In genomic region chr6:65638047-65638831, GRCh38 we compare ENCODE assay signal across 12 cellular contexts.
DNase-seq lines count a peak whose midpoint lies in the region; ATAC-seq and TF ChIP-seq lines count a peak whose summit lies in the region.
"Had no signal": no experiment of that assay in that cellular context is flagged by ENCODE, and none has a peak within 500 bp of the region (broad histone marks: within the 10 kb centered on the region; RNA-seq: fewer than 3 reads in every experiment).

No MANE protein-coding gene starts in this region.

- H3K36me3 Mint-ChIP-seq in Calu3 (ENCODE audit: insufficient read depth, unreplicated experiment), result no peaks in the 10 kb centered on the region

- H3K4me3 Mint-ChIP-seq in Calu3 (ENCODE audit: low read depth, unreplicated experiment), result no peak overlapping the region
- H3K4me3 Mint-ChIP-seq: T-helper 17 cell had no signal

- CTCF ChIA-PET in Calu3 (lab: Charles Lee), result no interaction called here

- H3K4me3 ChIP-seq in GM12865 (ENCODE audit: low read depth, low read length) (no peak overlapping the region), mucosa of descending colon (no peak overlapping the region)
- H3K4me3 ChIP-seq: dorsolateral prefrontal cortex had no signal

- ATAC-seq in mucosa of descending colon, result peak; percentile 58
- no peak for ATAC-seq in GM19452 (IDR thresholded peaks at IDR 0.05; ENCODE audit: unreplicated experiment)
- ATAC-seq: T-helper 17 cell had no signal

- intact Hi-C loops in mucosa of descending colon (cut with DNase I, micrococcal nuclease), result no loop called here
- intact Hi-C loops in Calu3 (cut with micrococcal nuclease; ENCODE audit: unreplicated experiment), result no loop called here

- H3K27ac Mint-ChIP-seq in Calu3 (ENCODE audit: unreplicated experiment), result no peak overlapping the region
- H3K27ac Mint-ChIP-seq: T-helper 17 cell had no signal

- peaks cover 8% of the 10 kb centered on the region for H3K9me3 Mint-ChIP-seq in Calu3 (ENCODE audit: low read depth, unreplicated experiment)

- no peaks in the 10 kb centered on the region for H3K27me3 Mint-ChIP-seq in Calu3 (ENCODE audit: unreplicated experiment)
- H3K27me3 Mint-ChIP-seq: T-helper 17 cell had no signal

- H3K4me1 ChIP-seq in mucosa of descending colon (ENCODE audit: low read depth), result no peaks in the 10 kb centered on the region

- H3K36me3 ChIP-seq in mucosa of descending colon (ENCODE audit: low read depth), result no peaks in the 10 kb centered on the region

- TF ChIP-seq CTCF in GM12865 (IDR thresholded peaks at IDR 0.05; ENCODE audit: insufficient read depth, low read depth, low read length, missing control alignments) (no peak), mucosa of descending colon (IDR thresholded peaks at IDR 0.05) (peak; percentile 17), Calu3 (IDR thresholded peaks at IDR 0.05; ENCODE audit: unreplicated experiment) (no peak)

- no peaks in the 10 kb centered on the region for H3K9me3 ChIP-seq in mucosa of descending colon

- no peaks in the 10 kb centered on the region for H3K4me1 Mint-ChIP-seq in Calu3 (ENCODE audit: low read depth, unreplicated experiment)
- H3K4me1 Mint-ChIP-seq: T-helper 17 cell had no signal

- peak; percentile 6 for DNase-seq in GM12865 (ENCODE audit: low read depth)
- peak; percentile 51 to 53 for DNase-seq in Kasumi-1 (lab: John Stamatoyannopoulos, UW)
- DNase-seq in UCSD-AML1 (lab: John Stamatoyannopoulos, UW; ENCODE audit: unreplicated experiment), result peak; percentile 8
- DNase-seq in mucosa of descending colon, result peak; percentile 19 to 75 (median 29)
- no peak for DNase-seq in central memory CD4-positive, alpha-beta T cell
- DNase-seq in NK-92 (lab: John Stamatoyannopoulos, UW; ENCODE audit: unreplicated experiment), result no peak
- DNase-seq in Calu3, result no peak
- DNase-seq: activated T-cell treated with anti-CD3 and anti-CD28 coated beads, Interleukin-2, amount 50 U/mL, for 48 hours; dorsolateral prefrontal cortex; occipital lobe; T-helper 17 cell had no signal

- no TSS peak for BruUV-seq in Calu3 (replicated peaks; lab: Mats Ljungman, UMichigan)

Comparison
In these comparisons a context has a peak if more than half of its experiments do, and no peak if none do; other contexts are left out.
1. DNase-seq: peak in GM12865 (single experiment), Kasumi-1 (2 of 2), UCSD-AML1 (single experiment) and mucosa of descending colon (3 of 3); none in central memory CD4-positive, alpha-beta T cell (single experiment), NK-92 (single experiment) and Calu3 (single experiment).